ENCODE assay signal across 8 cellular contexts in genomic region chr1:21508580-21509350, GRCh38. TPM values are rescaled to one million over a fixed set of nuclear protein-coding genes. Genes with fewer than 3 reads are reported as not detected.
DNase-seq lines count a peak whose midpoint lies in the region; ATAC-seq, FAIRE-seq and TF ChIP-seq lines count a peak whose summit lies in the region.

No MANE protein-coding gene starts in this region.

- peak in 4 of 5 donors; percentile 35 to 52 (median 42) for DNase-seq in CD4-positive, alpha-beta memory T cell
- DNase-seq in T-helper 22 cell (ENCODE audit: low read depth) (peak; percentile 10), body of pancreas (peak; percentile 64 to 81 (median 72)), immature natural killer cell (peak; percentile 25 to 29 (median 28)), H54 (ENCODE audit: insufficient read length, low spot score) (no peak)
- DNase-seq in stimulated activated CD4-positive, alpha-beta T cell treated with anti-CD3 and anti-CD28 coated beads, Interleukin-15, amount 100 ng/mL, for 48 hours (ENCODE audit: low read depth in 2 of 2) = peak; percentile 33 to 69

- TF ChIP-seq POLR2A in body of pancreas (IDR thresholded peaks at IDR 0.05) (no peak), H54 (IDR thresholded peaks at IDR 0.05; ENCODE audit: low read depth, low read length) (no peak)

- WGBS in HUES64 = 11% methylated on average over 29 of the region's 45 CpGs
- WGBS in body of pancreas, 2 donors = 11 to 17% methylated on average over 22 to 31 of the region's 45 CpGs

- intact Hi-C loops in CD4-positive, alpha-beta memory T cell (cut with micrococcal nuclease) = loop anchor here (1.0 kb wide), 1 partner anchor 456 kb away; no protein-coding TSS in a partner anchor
- intact Hi-C loops in body of pancreas (cut with DNase I) = no loop called here

- peaks cover 3 to 10% (median 6%) of the 10 kb centered on the region in 4 donors for H3K4me1 Mint-ChIP-seq in CD4-positive, alpha-beta memory T cell
- H3K4me1 Mint-ChIP-seq in immature natural killer cell = peaks cover 4 to 13% of the 10 kb centered on the region in 2 donors

- H3K4me1 ChIP-seq in CD4-positive, alpha-beta memory T cell (ENCODE audit: insufficient read depth, low read length) = peaks cover 5% of the 10 kb centered on the region
- H3K4me1 ChIP-seq in HUES64 (ENCODE audit: insufficient read depth, low read length) = peaks cover 24% of the 10 kb centered on the region
- H3K4me1 ChIP-seq in body of pancreas = peaks cover 12% of the 10 kb centered on the region

- no peaks in the 10 kb centered on the region for H3K9me3 ChIP-seq in CD4-positive, alpha-beta memory T cell (ENCODE audit: control insufficient read depth in 1 of 2, low read length in 2 of 2)
- H3K9me3 ChIP-seq in HUES64 (ENCODE audit: insufficient read depth, low read depth, low read length) = no peaks in the 10 kb centered on the region
- H3K9me3 ChIP-seq in body of pancreas = no peaks in the 10 kb centered on the region

- no peak overlapping the region for H3K4me3 ChIP-seq in CD4-positive, alpha-beta memory T cell (ENCODE audit: low read length in 2 of 2)
- peak overlapping the region; percentile 87 for H3K4me3 ChIP-seq in HUES64 (ENCODE audit: low read length)
- no peak overlapping the region for H3K4me3 ChIP-seq in body of pancreas

- ATAC-seq in body of pancreas (peak; percentile 77), HG02571 (IDR thresholded peaks at IDR 0.05; ENCODE audit: unreplicated experiment) (no peak)

- H3K27ac Mint-ChIP-seq in CD4-positive, alpha-beta memory T cell = peak overlapping the region in 1 of 7 donors; percentile 13
- no peak overlapping the region for H3K27ac Mint-ChIP-seq in immature natural killer cell

- H3K9ac ChIP-seq in HUES64 (ENCODE audit: low read depth, low read length) = peak overlapping the region; percentile 38

- H3K36me3 Mint-ChIP-seq in CD4-positive, alpha-beta memory T cell = peaks cover 0 to 4% of the 10 kb centered on the region in 2 donors
- no peaks in the 10 kb centered on the region for H3K36me3 Mint-ChIP-seq in immature natural killer cell

- CTCF ChIA-PET in CD4-positive, alpha-beta memory T cell (lab: Charles Lee; ENCODE audit: partially characterized antibody) = interaction anchor here (1.2 kb wide), 1 partner anchor 10 kb away, joined by 4 read pairs; no protein-coding TSS in a partner anchor

- no peak overlapping the region for H3K27ac ChIP-seq in CD4-positive, alpha-beta memory T cell (ENCODE audit: low read depth, low read length)
- H3K27ac ChIP-seq in HUES64 (ENCODE audit: low read depth, low read length) (no peak overlapping the region), body of pancreas (no peak overlapping the region)

- H3K27me3 ChIP-seq in CD4-positive, alpha-beta memory T cell (ENCODE audit: insufficient read depth, low read length) = peaks cover 8% of the 10 kb centered on the region
- H3K27me3 ChIP-seq in HUES64 (ENCODE audit: insufficient read depth, low read length) (peaks cover 12% of the 10 kb centered on the region), body of pancreas (peaks cover 0 to 11% of the 10 kb centered on the region in 2 donors)

- peaks cover 20 to 47% of the 10 kb centered on the region in 2 donors for H3K27me3 Mint-ChIP-seq in CD4-positive, alpha-beta memory T cell
- H3K27me3 Mint-ChIP-seq in immature natural killer cell (ENCODE audit: low read depth in 3 of 3) = peaks cover 0 to 33% (median 15%) of the 10 kb centered on the region in 3 donors

- H3K9me3 Mint-ChIP-seq in CD4-positive, alpha-beta memory T cell = peaks cover 0 to 2% (median 0%) of the 10 kb centered on the region in 8 donors
- no peaks in the 10 kb centered on the region for H3K9me3 Mint-ChIP-seq in immature natural killer cell

- H3K4me3 Mint-ChIP-seq in CD4-positive, alpha-beta memory T cell = peak overlapping the region in 7 of 8 donors; percentile 59 to 87 (median 84)
- H3K4me3 Mint-ChIP-seq in immature natural killer cell = peak overlapping the region; percentile 5 to 75 (median 67)

- no peak for FAIRE-seq in H54 (lab: Jason Lieb, UNC)

- POLR2A ChIA-PET in CD4-positive, alpha-beta memory T cell (lab: Charles Lee; ENCODE audit: partially characterized antibody) = no interaction called here

- no peaks in the 10 kb centered on the region for H3K36me3 ChIP-seq in CD4-positive, alpha-beta memory T cell (ENCODE audit: insufficient read depth, low read length)
- H3K36me3 ChIP-seq in HUES64 (ENCODE audit: insufficient read depth, low read length) (peaks cover 4% of the 10 kb centered on the region; the same call in 1 of the 2 replicates), body of pancreas (replicated peaks in 1 of 2; ENCODE audit: insufficient read depth in 1 of 2, low read depth in 2 of 2) (no peaks in the 10 kb centered on the region)

- TF ChIP-seq CTCF in body of pancreas (IDR thresholded peaks at IDR 0.05) = peak; percentile 44 to 71 (median 55)

RNA-seq across cellular contexts. Expression of gene ALPL, which starts 0.5 kb away (rescaled TPM):
- not detected for total RNA-seq in CD4-positive, alpha-beta memory T cell
- not detected for polyA plus RNA-seq in CD4-positive, alpha-beta memory T cell
- polyA plus RNA-seq in HUES64 (2013, experiment 1 of 2) = 131 TPM
- polyA plus RNA-seq in HUES64 (2013, experiment 2 of 2) = 132 TPM
- 10 to 100 TPM in 1 of 2 donors, 1 to 10 TPM in 1; 3.4 to 10.9 TPM for total RNA-seq in body of pancreas
- not detected for polyA plus RNA-seq in immature natural killer cell

Comparison
In these comparisons a context has a peak if more than half of its experiments do, and no peak if none do; other contexts are left out.
1. RNA of gene ALPL, which starts 0.5 kb away (total RNA-seq): 3.4 to 10.9 TPM in body of pancreas; not detected in CD4-positive, alpha-beta memory T cell; every median in the first group is over 4 times any median in the second.